In the genomic region with DNA sequence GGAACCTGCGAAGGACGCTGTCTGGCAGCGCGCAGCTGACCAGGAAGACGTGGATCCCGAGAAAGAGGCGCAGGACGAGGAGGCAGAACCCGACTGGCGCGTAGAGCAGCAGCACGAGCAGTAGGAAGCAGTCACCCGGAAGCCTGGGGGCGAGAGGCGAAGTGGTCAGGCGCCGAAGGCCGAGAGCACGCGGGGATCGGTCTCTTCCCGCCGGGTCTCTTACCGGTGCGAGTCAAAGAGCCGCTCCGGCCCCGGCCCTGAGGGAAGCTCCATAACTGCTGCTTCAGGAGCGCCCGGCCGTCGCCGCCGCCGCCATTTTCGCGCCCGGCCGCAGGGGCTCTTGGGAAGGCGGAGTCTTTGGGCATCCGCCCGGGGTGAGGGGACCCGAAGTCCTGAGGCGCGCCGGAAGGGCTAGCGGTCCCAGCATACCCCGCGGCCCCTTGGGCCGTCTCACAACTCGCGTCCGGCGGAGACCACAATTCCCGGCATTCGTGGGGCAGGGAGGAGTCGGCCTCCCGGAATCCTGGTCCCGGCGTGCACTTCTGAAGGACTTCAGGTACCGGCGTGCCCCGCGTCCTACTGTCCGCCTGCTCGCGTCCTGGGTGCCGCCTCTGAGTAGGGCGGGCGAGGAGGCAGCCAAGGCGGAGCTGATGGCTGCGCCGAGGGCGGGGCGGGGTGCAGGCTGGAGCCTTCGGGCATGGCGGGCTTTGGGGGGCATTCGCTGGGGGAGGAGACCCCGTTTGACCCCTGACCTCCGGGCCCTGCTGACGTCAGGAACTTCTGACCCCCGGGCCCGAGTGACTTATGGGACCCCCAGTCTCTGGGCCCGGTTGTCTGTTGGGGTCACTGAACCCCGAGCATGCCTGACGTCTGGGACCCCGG, we compare ENCODE assay signal across 8 cellular contexts. TPM values are rescaled to one million over a fixed set of nuclear protein-coding genes. Genes with fewer than 3 reads are reported as not detected.
DNase-seq lines count a peak whose midpoint lies in the region; ATAC-seq lines count a peak whose summit lies in the region.

A gene with protein sequence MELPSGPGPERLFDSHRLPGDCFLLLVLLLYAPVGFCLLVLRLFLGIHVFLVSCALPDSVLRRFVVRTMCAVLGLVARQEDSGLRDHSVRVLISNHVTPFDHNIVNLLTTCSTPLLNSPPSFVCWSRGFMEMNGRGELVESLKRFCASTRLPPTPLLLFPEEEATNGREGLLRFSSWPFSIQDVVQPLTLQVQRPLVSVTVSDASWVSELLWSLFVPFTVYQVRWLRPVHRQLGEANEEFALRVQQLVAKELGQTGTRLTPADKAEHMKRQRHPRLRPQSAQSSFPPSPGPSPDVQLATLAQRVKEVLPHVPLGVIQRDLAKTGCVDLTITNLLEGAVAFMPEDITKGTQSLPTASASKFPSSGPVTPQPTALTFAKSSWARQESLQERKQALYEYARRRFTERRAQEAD (minus strand): TSS at position 350 of the 882 bp plus-strand sequence. CDS start 77 bp downstream, at position 273.
A gene (plus strand): TSS at position 577 of the 882 bp plus-strand sequence. CDS start 74 bp downstream, at position 651.

- H3K4me3 Mint-ChIP-seq in CD8-positive, alpha-beta memory T cell: peak within 1 kb of the TSS; percentile 87 to 97 (median 95)

- peak within 1 kb of the TSS; percentile 94 for H3K4me3 ChIP-seq in CD8-positive, alpha-beta memory T cell (ENCODE audit: low read length)
- H3K4me3 ChIP-seq in effector memory CD4-positive, alpha-beta T cell (ENCODE audit: insufficient read depth, low read depth, low read length, poor library complexity, severe bottlenecking): peak within 1 kb of the TSS; percentile 94

- POLR2A ChIA-PET in CD8-positive, alpha-beta memory T cell (lab: Charles Lee): interaction anchor here (0.6 to 1.9 kb wide), 10 partner anchors 17 to 351 kb away, joined by 3 to 12 read pairs (median 4); a partner anchor contains a TSS
- POLR2A ChIA-PET in activated CD8-positive, alpha-beta memory T cell treated with anti-CD3 and anti-CD28 coated beads for 36 hours (lab: Charles Lee): interaction anchor here (0.5 to 1.7 kb wide), 9 partner anchors 15 to 330 kb away, joined by 3 to 8 read pairs (median 6); a partner anchor contains a TSS

- H3K4me1 Mint-ChIP-seq in CD8-positive, alpha-beta memory T cell: peaks cover 32 to 44% (median 38%) of the 10 kb centered on the region in 3 donors

- peak; percentile 79 to 89 (median 84) for DNase-seq in CD8-positive, alpha-beta memory T cell
- peak; percentile 99 for DNase-seq in HT-29 (ENCODE audit: low spot score)
- peak; percentile 96 to 98 for DNase-seq in NOMO-1 (lab: John Stamatoyannopoulos, UW; ENCODE audit: unreplicated experiment in 2 of 2)
- peak; percentile 68 to 78 (median 76) for DNase-seq in effector memory CD4-positive, alpha-beta T cell
- peak; percentile 99 for DNase-seq in medulla oblongata (ENCODE audit: extremely low spot score)
- peak; percentile 70 for DNase-seq in stimulated activated CD8-positive, alpha-beta memory T cell treated with anti-CD3 and anti-CD28 coated beads, Interleukin-12 subunit alpha, Interleukin-12 subunit beta, amount 100 ng/mL, for 1 hour (ENCODE audit: low read depth)

- H3K9me3 Mint-ChIP-seq in CD8-positive, alpha-beta memory T cell: no peaks in the 10 kb centered on the region

- H3K36me3 Mint-ChIP-seq in CD8-positive, alpha-beta memory T cell: peaks cover 15 to 60% (median 17%) of the 10 kb centered on the region in 3 donors

- H3K27me3 Mint-ChIP-seq in CD8-positive, alpha-beta memory T cell: peaks cover 0 to 2% of the 10 kb centered on the region in 2 donors

- peaks cover 22% of the 10 kb centered on the region for H3K36me3 ChIP-seq in CD8-positive, alpha-beta memory T cell (ENCODE audit: insufficient read depth, low read length)
- peaks cover 21% of the 10 kb centered on the region for H3K36me3 ChIP-seq in effector memory CD4-positive, alpha-beta T cell (ENCODE audit: control insufficient read depth, insufficient read depth, low read length)

- CTCF ChIA-PET in CD8-positive, alpha-beta memory T cell (lab: Charles Lee): interaction anchor here (0.8 to 5.1 kb wide), 8 partner anchors 10 to 351 kb away, joined by 3 to 42 read pairs (median 4); a partner anchor contains a TSS
- CTCF ChIA-PET in activated CD8-positive, alpha-beta memory T cell treated with anti-CD3 and anti-CD28 coated beads for 36 hours (lab: Charles Lee): interaction anchor here (0.6 to 4.1 kb wide), 9 partner anchors 10 to 73 kb away, joined by 3 to 20 read pairs (median 5); a partner anchor contains a TSS

- peak within 1 kb of the TSS; percentile 51 to 98 (median 95) for H3K27ac Mint-ChIP-seq in CD8-positive, alpha-beta memory T cell

- peak within 1 kb of the TSS; percentile 86 for H3K27ac ChIP-seq in CD8-positive, alpha-beta memory T cell (ENCODE audit: low read depth, low read length)
- peak within 1 kb of the TSS; percentile 90 for H3K27ac ChIP-seq in effector memory CD4-positive, alpha-beta T cell (ENCODE audit: insufficient read depth, low read length, poor library complexity, severe bottlenecking)

- ATAC-seq in GM19468 (IDR thresholded peaks at IDR 0.05; ENCODE audit: extremely low read depth, unreplicated experiment): peak; percentile 89

- peaks cover 28% of the 10 kb centered on the region for H3K4me1 ChIP-seq in CD8-positive, alpha-beta memory T cell (ENCODE audit: insufficient read depth, low read length)
- peaks cover 22% of the 10 kb centered on the region for H3K4me1 ChIP-seq in effector memory CD4-positive, alpha-beta T cell (ENCODE audit: control insufficient read depth, insufficient read depth, low read length, poor library complexity, severe bottlenecking)

- H3K9me3 ChIP-seq in CD8-positive, alpha-beta memory T cell (ENCODE audit: low read length): no peaks in the 10 kb centered on the region
- H3K9me3 ChIP-seq in effector memory CD4-positive, alpha-beta T cell (ENCODE audit: control insufficient read depth, low read length): no peaks in the 10 kb centered on the region

- H3K27me3 ChIP-seq in CD8-positive, alpha-beta memory T cell (ENCODE audit: insufficient read depth, low read length, poor library complexity, severe bottlenecking): no peaks in the 10 kb centered on the region
- no peaks in the 10 kb centered on the region for H3K27me3 ChIP-seq in effector memory CD4-positive, alpha-beta T cell (replicated peaks; ENCODE audit: control insufficient read depth, insufficient read depth, low read length, poor library complexity, severe bottlenecking)

RNA-seq across cellular contexts. Expression of the first gene that starts in this region (rescaled TPM):
- 100 to 1,000 TPM; 219 to 225 TPM for total RNA-seq in CD8-positive, alpha-beta memory T cell
- polyA plus RNA-seq in CD8-positive, alpha-beta memory T cell: 95.8 TPM
- total RNA-seq in HT-29 (2014; rRNA removed; shearing (Covaris generic)): 222 and 224 TPM in 2 replicates
- total RNA-seq in activated CD8-positive, alpha-beta memory T cell treated with anti-CD3 and anti-CD28 coated beads for 36 hours: 100 to 1,000 TPM; 200 to 208 TPM

RNA-seq across cellular contexts. Expression of the second gene that starts in this region (rescaled TPM):
- total RNA-seq in CD8-positive, alpha-beta memory T cell: 10 to 100 TPM; 81.0 to 82.1 TPM
- 26.0 TPM for polyA plus RNA-seq in CD8-positive, alpha-beta memory T cell
- total RNA-seq in HT-29 (2014; rRNA removed; shearing (Covaris generic)): 44.7 and 49.2 TPM in 2 replicates
- total RNA-seq in activated CD8-positive, alpha-beta memory T cell treated with anti-CD3 and anti-CD28 coated beads for 36 hours: 10 to 100 TPM; 77.0 to 79.0 TPM

Comparison
In these comparisons a context has a peak if more than half of its experiments do, and no peak if none do; other contexts are left out.
1. Peak in every context shown above with its lines: DNase-seq, ATAC-seq, H3K4me3 ChIP-seq and H3K27ac ChIP-seq.